14 cellular contexts compared by ENCODE assay signal in the genomic region with DNA sequence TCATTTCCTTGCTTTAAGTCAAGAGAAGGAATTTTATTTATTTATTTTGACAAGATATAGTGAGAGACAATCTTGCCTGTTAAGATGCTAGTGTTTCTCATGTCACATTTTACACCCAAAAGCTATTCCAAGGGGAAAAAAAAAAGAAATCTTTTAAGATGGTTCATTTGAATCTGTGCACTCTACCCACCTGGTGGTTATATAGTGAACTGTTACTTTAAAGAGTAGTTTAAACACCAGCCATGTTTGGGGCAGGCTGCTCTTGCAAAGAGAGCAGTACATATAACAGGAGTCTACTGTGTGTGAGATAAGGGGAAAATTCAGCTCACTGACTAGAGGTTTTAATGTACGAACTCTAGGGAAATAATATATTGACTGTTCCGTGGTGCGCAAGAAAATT. TPM values are rescaled to one million over a fixed set of nuclear protein-coding genes. Genes with fewer than 3 reads are reported as not detected.
DNase-seq lines count a peak whose midpoint lies in the region; ATAC-seq and TF ChIP-seq lines count a peak whose summit lies in the region.
"Had no signal": no experiment of that assay in that cellular context is flagged by ENCODE, and none has a peak within 500 bp of the region (broad histone marks: within the 10 kb centered on the region; RNA-seq: fewer than 3 reads in every experiment).

No MANE protein-coding gene starts in this region.

- intact Hi-C loops in PC-3 (cut with micrococcal nuclease), result no loop called here

- no TSS peak for BruUV-seq in PC-3 (replicated peaks; lab: Mats Ljungman, UMichigan)

- H3K36me3 ChIP-seq in PC-3 (ENCODE audit: low read depth, low read length), result no peaks in the 10 kb centered on the region
- H3K36me3 ChIP-seq: ovary had no signal

- no peaks in the 10 kb centered on the region; the same call in 1 of the 2 replicates for H3K27me3 ChIP-seq in PC-3 (ENCODE audit: low read length)
- H3K27me3 ChIP-seq: ovary had no signal

- no peak overlapping the region for H2AFZ ChIP-seq in PC-3 (ENCODE audit: low read length)

- no peaks in the 10 kb centered on the region for H3K79me2 ChIP-seq in PC-3 (ENCODE audit: low read length)

- H3K4me3 ChIP-seq in GM12875 (ENCODE audit: low read depth, low read length) (no peak overlapping the region), PC-3 (ENCODE audit: low read length) (no peak overlapping the region)
- H3K4me3 ChIP-seq: lung, ovary had no signal

- ATAC-seq in PC-3 (0 out of 2 replicates have a peak, but pooled peaks have one; percentile 37), GM19397 (IDR thresholded peaks at IDR 0.05; ENCODE audit: unreplicated experiment) (no peak), HG03045 (IDR thresholded peaks at IDR 0.05; ENCODE audit: unreplicated experiment) (no peak)
- ATAC-seq: activated naive CD4-positive, alpha-beta T cell treated with anti-CD3 and anti-CD28 coated beads, Interleukin-2, amount 50 U/mL, for 72 hours had no signal

- no peaks in the 10 kb centered on the region for H3K9me3 ChIP-seq in PC-3 (ENCODE audit: low read length)
- H3K9me3 ChIP-seq: ovary had no signal

- DNase-seq in NCI-H1105 (lab: John Stamatoyannopoulos, UW), result peak; percentile 28
- DNase-seq in PC-3, result peak; percentile 25
- DNase-seq in iPS-NIHi7 (ENCODE audit: extremely low spot score), result peak; percentile 23
- DNase-seq in HUDEP-2 (lab: John Stamatoyannopoulos, UW; ENCODE audit: unreplicated experiment in 76 of 76), result no peak
- DNase-seq in activated CD4-positive, CD25-positive, alpha-beta regulatory T cell treated with anti-CD3 and anti-CD28 coated beads, Interleukin-2, amount 50 U/mL, for 72 hours, result no peak
- DNase-seq: activated CD4-positive, alpha-beta memory T cell treated with anti-CD3 and anti-CD28 coated beads, Interleukin-2, amount 10 ng/mL, durations not matched to agents 7 days and 5 days; ovary; stimulated activated CD4-positive, alpha-beta T cell treated with anti-CD3 and anti-CD28 coated beads, Interleukin-4, amount 100 ng/mL, for 24 hours; substantia nigra had no signal

- no peaks in the 10 kb centered on the region for H3K4me1 ChIP-seq in PC-3 (ENCODE audit: insufficient read depth, low read length)

- H3K4me2 ChIP-seq in PC-3 (ENCODE audit: low read length), result no peak overlapping the region

- no peak overlapping the region for H3K27ac ChIP-seq in PC-3 (ENCODE audit: low read length)
- H3K27ac ChIP-seq: ovary had no signal

- no peaks in the 10 kb centered on the region for H4K20me1 ChIP-seq in PC-3 (ENCODE audit: low read length)

- POLR2A ChIA-PET in PC-3 (lab: Charles Lee; ENCODE audit: unreplicated experiment), result no interaction called here

- 0 out of 2 replicates have a peak, but pooled peaks have one; percentile 9 for TF ChIP-seq CTCF in GM12875 (IDR thresholded peaks at IDR 0.05; ENCODE audit: borderline replicate concordance, insufficient read depth, low read depth, low read length)
- peak; percentile 44; the same call in 1 of the 2 replicates for TF ChIP-seq CTCF in PC-3 (conservative IDR thresholded peaks at IDR 0.05; ENCODE audit: low read depth, low read length)

- CTCF ChIA-PET in PC-3 (lab: Charles Lee), result no interaction called here

- no peaks in the 10 kb centered on the region for H3F3A ChIP-seq in PC-3 (ENCODE audit: low read length, unreplicated experiment)

- H3K9me2 ChIP-seq in PC-3 (replicated peaks; ENCODE audit: low read length), result no peaks in the 10 kb centered on the region

- no peak overlapping the region for H3K9ac ChIP-seq in PC-3 (ENCODE audit: low read length)

RNA-seq across cellular contexts. Expression of gene ELAVL4, which starts 3.3 kb away (rescaled TPM):
- total RNA-seq in PC-3 (2014; rRNA removed), result not detected in 2 replicates
- total RNA-seq: activated CD4-positive, alpha-beta memory T cell treated with anti-CD3 and anti-CD28 coated beads, Interleukin-2, amount 10 ng/mL, durations not matched to agents 7 days and 5 days; activated naive CD4-positive, alpha-beta T cell treated with anti-CD3 and anti-CD28 coated beads, Interleukin-2, amount 50 U/mL, for 72 hours; ovary had no signal

Comparison
In these comparisons a context has a peak if more than half of its experiments do, and no peak if none do; other contexts are left out.
1. DNase-seq: peak in NCI-H1105 (single experiment), PC-3 (single experiment) and iPS-NIHi7 (single experiment); none in HUDEP-2 (0 of 76) and activated CD4-positive, CD25-positive, alpha-beta regulatory T cell treated with anti-CD3 and anti-CD28 coated beads, Interleukin-2, amount 50 U/mL, for 72 hours (single experiment).